14 cellular contexts compared by ENCODE assay signal in genomic region chr4:44016582-44017421, GRCh38.
DNase-seq lines count a peak whose midpoint lies in the region; TF ChIP-seq lines count a peak whose summit lies in the region.
"Had no signal": no experiment of that assay in that cellular context is flagged by ENCODE, and none has a peak within 500 bp of the region (broad histone marks: within the 10 kb centered on the region; RNA-seq: fewer than 3 reads in every experiment).

No MANE protein-coding gene starts in this region.

- H3F3A ChIP-seq in PC-9 (ENCODE audit: insufficient read depth, low read depth), result no peaks in the 10 kb centered on the region

- no TSS peak for BruUV-seq in PC-9 (replicated peaks; lab: Mats Ljungman, UMichigan)

- H3K9me2 ChIP-seq in Karpas-422 (replicated peaks; ENCODE audit: insufficient read depth, low read length) (no peaks in the 10 kb centered on the region), PC-9 (ENCODE audit: insufficient read depth) (no peaks in the 10 kb centered on the region)

- no peak for TF ChIP-seq CTCF in PC-9 (conservative IDR thresholded peaks at IDR 0.05)
- TF ChIP-seq CTCF in fibroblast of villous mesenchyme (IDR thresholded peaks at IDR 0.05; ENCODE audit: insufficient read depth, low read depth, low read length), result no peak

- peak in 2 of 3 experiments; percentile 20 to 33 for DNase-seq in NCI-H1417 (lab: John Stamatoyannopoulos, UW)
- no peak for DNase-seq in NCI-H1417 treated with DMSO at 0.1 percent for 48 hours (lab: John Stamatoyannopoulos, UW)
- no peak for DNase-seq in Karpas-422
- peak in 1 of 2 experiments; percentile 1 for DNase-seq in PC-9
- DNase-seq in fibroblast of villous mesenchyme (ENCODE audit: low read depth), result peak; percentile 7
- DNase-seq in stimulated activated CD4-positive, alpha-beta T cell treated with anti-CD3 and anti-CD28 coated beads, Interleukin-1b, Interleukin-23, amount 100 ng/mL, for 48 hours, result no peak
- no peak for DNase-seq in NCI-H526 treated with DMSO at 0.1 percent for 48 hours (lab: John Stamatoyannopoulos, UW)
- no peak for DNase-seq in stimulated activated CD4-positive, alpha-beta T cell treated with anti-CD3 and anti-CD28 coated beads, Interleukin-4, amount 100 ng/mL, for 24 hours
- DNase-seq: activated naive CD4-positive, alpha-beta T cell treated with anti-CD3 and anti-CD28 coated beads for 36 hours; cerebellar nuclear complex; NCI-H524; T-helper 1 cell had no signal

- H4K20me1 ChIP-seq in Karpas-422 (ENCODE audit: insufficient read depth, low read depth, low read length) (no peaks in the 10 kb centered on the region), PC-9 (ENCODE audit: insufficient read depth) (no peaks in the 10 kb centered on the region)

- H3K9me3 ChIP-seq in Karpas-422 (ENCODE audit: low read length), result peaks cover 11% of the 10 kb centered on the region
- H3K9me3 ChIP-seq in PC-9 (ENCODE audit: insufficient read depth, low read depth), result no peaks in the 10 kb centered on the region
- H3K9me3 ChIP-seq: HAP-1 had no signal

- H3K27me3 ChIP-seq in Karpas-422 (ENCODE audit: low read length) (no peaks in the 10 kb centered on the region), PC-9 (ENCODE audit: insufficient read depth, low read depth) (no peaks in the 10 kb centered on the region)
- H3K27me3 ChIP-seq: upper lobe of left lung had no signal

- POLR2A ChIA-PET in PC-9 (lab: Charles Lee; ENCODE audit: unreplicated experiment), result no interaction called here

- no peak overlapping the region for H3K27ac ChIP-seq in Karpas-422 (ENCODE audit: low read length)
- no peak overlapping the region for H3K27ac ChIP-seq in PC-9
- H3K27ac ChIP-seq: upper lobe of left lung had no signal

- CTCF ChIA-PET in PC-9 (lab: Charles Lee), result no interaction called here

- no peaks in the 10 kb centered on the region for H3K79me2 ChIP-seq in Karpas-422 (ENCODE audit: low read length)
- H3K79me2 ChIP-seq in PC-9 (ENCODE audit: low read depth), result no peaks in the 10 kb centered on the region

- H3K4me2 ChIP-seq in Karpas-422 (ENCODE audit: low read depth, low read length, poor library complexity, severe bottlenecking) (peak overlapping the region; percentile 19), PC-9 (peak overlapping the region; percentile 68)

- peak overlapping the region; percentile 36; the same call in 1 of the 2 replicates for H3K4me3 ChIP-seq in Karpas-422 (ENCODE audit: low read length)
- H3K4me3 ChIP-seq in PC-9, result peak overlapping the region; percentile 51; the same call in 1 of the 2 replicates
- H3K4me3 ChIP-seq in fibroblast of villous mesenchyme (ENCODE audit: low read depth, low read length), result peak overlapping the region; percentile 10
- H3K4me3 ChIP-seq: HAP-1, upper lobe of left lung had no signal

- no peaks in the 10 kb centered on the region for H3K36me3 ChIP-seq in Karpas-422 (ENCODE audit: insufficient read depth, low read length)
- no peaks in the 10 kb centered on the region for H3K36me3 ChIP-seq in PC-9 (ENCODE audit: low read depth)
- H3K36me3 ChIP-seq: HAP-1, upper lobe of left lung had no signal

- no peak overlapping the region for H3K9ac ChIP-seq in Karpas-422 (ENCODE audit: low read length)

- peak overlapping the region; percentile 56; the same call in 1 of the 2 replicates for H2AFZ ChIP-seq in Karpas-422 (ENCODE audit: low read length)
- H2AFZ ChIP-seq in PC-9, result peak overlapping the region; percentile 68; the same call in 1 of the 2 replicates

- H3K4me1 ChIP-seq in Karpas-422 (ENCODE audit: low read length) (no peaks in the 10 kb centered on the region), PC-9 (replicated peaks; ENCODE audit: insufficient read depth) (no peaks in the 10 kb centered on the region)
- H3K4me1 ChIP-seq: HAP-1, upper lobe of left lung had no signal

- intact Hi-C loops in PC-9 (cut with micrococcal nuclease; ENCODE audit: unreplicated experiment), result no loop called here

Comparison
In these comparisons a context has a peak if more than half of its experiments do, and no peak if none do; other contexts are left out.
1. DNase-seq: peak in NCI-H1417 (2 of 3) and fibroblast of villous mesenchyme (single experiment); none in NCI-H1417 treated with DMSO at 0.1 percent for 48 hours (single experiment), Karpas-422 (single experiment), stimulated activated CD4-positive, alpha-beta T cell treated with anti-CD3 and anti-CD28 coated beads, Interleukin-1b, Interleukin-23, amount 100 ng/mL, for 48 hours (single experiment), NCI-H526 treated with DMSO at 0.1 percent for 48 hours (single experiment) and stimulated activated CD4-positive, alpha-beta T cell treated with anti-CD3 and anti-CD28 coated beads, Interleukin-4, amount 100 ng/mL, for 24 hours (single experiment).
2. Peak in every context shown above with its lines, with median percentiles within 50 percentile points of each other: H3K4me3 ChIP-seq.